In the genomic region with DNA sequence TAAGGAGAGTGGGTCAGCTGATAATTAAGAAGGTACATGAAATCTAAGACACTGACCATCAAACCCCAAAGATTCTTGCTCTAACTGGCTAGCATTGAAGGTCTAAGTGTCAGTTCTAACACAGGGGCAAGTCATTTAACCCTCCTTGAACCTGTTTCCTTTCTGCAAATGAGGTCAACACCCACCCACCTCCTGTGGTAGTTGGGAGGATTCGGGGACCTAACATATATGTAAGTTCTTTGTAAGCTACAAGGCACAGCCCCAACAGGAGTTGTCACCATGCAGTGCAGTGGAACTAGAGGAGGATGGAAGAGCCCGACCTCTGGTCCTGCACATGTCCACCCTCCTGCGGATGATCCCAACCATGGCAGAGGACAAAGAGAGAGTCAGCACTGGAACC, we compare ENCODE assay signal across 20 cellular contexts.
"Had no signal": no experiment of that assay in that cellular context is flagged by ENCODE, and none has a peak within 500 bp of the region (broad histone marks: within the 10 kb centered on the region; RNA-seq: fewer than 3 reads in every experiment).

No MANE protein-coding gene starts in this region.

- H3K27me3 ChIP-seq: foreskin keratinocyte, ovary, right atrium auricular region, sigmoid colon, stomach, transverse colon had no signal

- H3K27ac Mint-ChIP-seq: dendritic cell treated with granulocyte-macrophage colony-stimulating factor and Interleukin-4, amounts not matched to agents 40 ng/mL and 50 ng/mL, for 4 days had no signal

- H3K4me1 ChIP-seq: foreskin keratinocyte had no signal

- H3K36me3 ChIP-seq: ovary had no signal

- H3K9me3 Mint-ChIP-seq: dendritic cell treated with granulocyte-macrophage colony-stimulating factor and Interleukin-4, amounts not matched to agents 40 ng/mL and 50 ng/mL, for 4 days; effector memory CD8-positive, alpha-beta T cell; immature natural killer cell had no signal

- ATAC-seq: effector memory CD8-positive, alpha-beta T cell; foreskin keratinocyte; left cardiac atrium; left ventricle myocardium superior had no signal

- H3K27ac ChIP-seq: foreskin keratinocyte, ovary, right atrium auricular region, sigmoid colon, skin epidermis, stomach, transverse colon had no signal

- DNase-seq: cerebellar nuclear complex; effector memory CD8-positive, alpha-beta T cell; erythroblast; foreskin keratinocyte; immature natural killer cell; kidney; left cardiac atrium; left ventricle myocardium superior; ovary; sigmoid colon; stimulated activated CD4-positive, alpha-beta T cell treated with anti-CD3 and anti-CD28 coated beads, Interleukin-2, amount 100 ng/mL, for 24 hours; stimulated activated CD4-positive, alpha-beta T cell treated with anti-CD3 and anti-CD28 coated beads, Interleukin-4, amount 100 ng/mL, for 4 hours; stimulated activated naive CD4-positive, alpha-beta T cell; stomach; substantia nigra; transverse colon had no signal

- H3K27me3 Mint-ChIP-seq: effector memory CD8-positive, alpha-beta T cell had no signal

- H3K4me3 ChIP-seq: ovary, right atrium auricular region, sigmoid colon, skin epidermis, stomach, thoracic aorta, transverse colon had no signal

- H3K9me3 ChIP-seq: ovary, right atrium auricular region, sigmoid colon, stomach, thoracic aorta, transverse colon had no signal

- H3K4me3 Mint-ChIP-seq: dendritic cell treated with granulocyte-macrophage colony-stimulating factor and Interleukin-4, amounts not matched to agents 40 ng/mL and 50 ng/mL, for 4 days; effector memory CD8-positive, alpha-beta T cell had no signal
